In genomic region chr17:14725729-14726128, GRCh38 we compare ENCODE assay signal across 25 cellular contexts.
"Had no signal": no experiment of that assay in that cellular context is flagged by ENCODE, and none has a peak within 500 bp of the region (broad histone marks: within the 10 kb centered on the region; RNA-seq: fewer than 3 reads in every experiment).

No MANE protein-coding gene starts in this region.

- ATAC-seq: gastrocnemius medialis; heart right ventricle; left cardiac atrium; left lung; left ventricle myocardium superior; lower lobe of right lung; mucosa of descending colon; naive thymus-derived CD8-positive, alpha-beta T cell had no signal

- DNase-seq: dermis blood vessel endothelial cell; dorsolateral prefrontal cortex; effector CD4-positive, alpha-beta T cell; effector memory CD4-positive, alpha-beta T cell; foreskin fibroblast; foreskin melanocyte; gastrocnemius medialis; glutamatergic neuron; head of caudate nucleus; heart right ventricle; hippocampal formation; left cardiac atrium; left lung; left ventricle myocardium superior; lower lobe of right lung; mesenchymal stem cell; mucosa of descending colon; naive B cell; naive thymus-derived CD8-positive, alpha-beta T cell had no signal

- FAIRE-seq: colon, endothelial cell of umbilical vein, islet of Langerhans, keratinocyte had no signal

- H3K4me3 ChIP-seq: coronary artery, dorsolateral prefrontal cortex, esophagus muscularis mucosa, gastrocnemius medialis, heart right ventricle, left lung, lower lobe of right lung, mucosa of descending colon had no signal

- H3K27me3 ChIP-seq: dorsolateral prefrontal cortex, esophagus muscularis mucosa, gastrocnemius medialis, heart right ventricle, left lung had no signal

- H3K9me3 ChIP-seq: gastrocnemius medialis, left lung, lower lobe of right lung, mucosa of descending colon had no signal

- H3K36me3 ChIP-seq: esophagus muscularis mucosa, gastrocnemius medialis, heart right ventricle, left lung, lower lobe of right lung had no signal

- H3K27ac ChIP-seq: coronary artery, dorsolateral prefrontal cortex, esophagus muscularis mucosa, gastrocnemius medialis, heart right ventricle, left lung, lower lobe of right lung had no signal

- H3K4me1 ChIP-seq: gastrocnemius medialis, left lung, lower lobe of right lung had no signal
